Comparison of ENCODE assay signal across 8 cellular contexts in genomic region chr7:105875505-105875904, GRCh38. TPM values are rescaled to one million over a fixed set of nuclear protein-coding genes. Genes with fewer than 3 reads are reported as not detected.
DNase-seq lines count a peak whose midpoint lies in the region; ATAC-seq and TF ChIP-seq lines count a peak whose summit lies in the region.

No MANE protein-coding gene starts in this region.

- H3K36me3 Mint-ChIP-seq in CD8-positive, alpha-beta T cell, result peaks cover 16% of the 10 kb centered on the region

- H3K4me1 Mint-ChIP-seq in CD8-positive, alpha-beta T cell (ENCODE audit: low read depth), result peaks cover 60% of the 10 kb centered on the region

- H3K9me3 ChIP-seq in CD8-positive, alpha-beta T cell (ENCODE audit: low read length), result no peaks in the 10 kb centered on the region
- H3K9me3 ChIP-seq in RWPE2 (ENCODE audit: severe bottlenecking), result no peaks in the 10 kb centered on the region
- no peaks in the 10 kb centered on the region for H3K9me3 ChIP-seq in ovary

- no peaks in the 10 kb centered on the region for H3K9me3 Mint-ChIP-seq in CD8-positive, alpha-beta T cell

- no peak for ATAC-seq in CD8-positive, alpha-beta T cell
- ATAC-seq in RWPE2 (ENCODE audit: low read depth) (no peak), HG02938 (IDR thresholded peaks at IDR 0.05; ENCODE audit: unreplicated experiment) (no peak), left lobe of liver (no peak)

- peak overlapping the region; percentile 96 for H3K27ac Mint-ChIP-seq in CD8-positive, alpha-beta T cell

- no peak for TF ChIP-seq POLR2A in ovary (IDR thresholded peaks at IDR 0.05)

- H3K27ac ChIP-seq in CD8-positive, alpha-beta T cell (ENCODE audit: low read depth, low read length), result no peak overlapping the region
- H3K27ac ChIP-seq in RWPE2 (ENCODE audit: poor library complexity, severe bottlenecking) (peak overlapping the region; percentile 21), ovary (no peak overlapping the region)

- H3K4me1 ChIP-seq in CD8-positive, alpha-beta T cell (ENCODE audit: insufficient read depth, low read length), result peaks cover 37% of the 10 kb centered on the region
- peaks cover 9% of the 10 kb centered on the region for H3K4me1 ChIP-seq in RWPE2 (ENCODE audit: insufficient read depth, poor library complexity, severe bottlenecking)
- H3K4me1 ChIP-seq in ovary (ENCODE audit: insufficient read depth), result peaks cover 8% of the 10 kb centered on the region

- peak overlapping the region; percentile 97 for H3K4me3 Mint-ChIP-seq in CD8-positive, alpha-beta T cell

- no peaks in the 10 kb centered on the region for H3K27me3 ChIP-seq in CD8-positive, alpha-beta T cell (ENCODE audit: insufficient read depth, low read length)
- H3K27me3 ChIP-seq in RWPE2 (ENCODE audit: insufficient read depth, poor library complexity, severe bottlenecking) (no peaks in the 10 kb centered on the region), ovary (no peaks in the 10 kb centered on the region)

- no peak for DNase-seq in CD8-positive, alpha-beta T cell
- DNase-seq in RWPE2 (ENCODE audit: low spot score) (no peak), epithelial cell of proximal tubule (ENCODE audit: low read depth) (no peak), ovary (no peak), NCI-H146 (lab: John Stamatoyannopoulos, UW) (no peak), RPMI8226 (no peak), left lobe of liver (ENCODE audit: low spot score) (no peak)

- no peaks in the 10 kb centered on the region for H3K36me3 ChIP-seq in CD8-positive, alpha-beta T cell (ENCODE audit: insufficient read depth, low read length)
- no peaks in the 10 kb centered on the region for H3K36me3 ChIP-seq in RWPE2 (ENCODE audit: low read depth)
- no peaks in the 10 kb centered on the region for H3K36me3 ChIP-seq in ovary

- TF ChIP-seq CTCF in CD8-positive, alpha-beta T cell (IDR thresholded peaks at IDR 0.05), result no peak
- no peak for TF ChIP-seq CTCF in RWPE2 (IDR thresholded peaks at IDR 0.05; ENCODE audit: poor library complexity, severe bottlenecking)
- no peak for TF ChIP-seq CTCF in epithelial cell of proximal tubule (conservative IDR thresholded peaks at IDR 0.05; ENCODE audit: low read depth, low read length)
- no peak for TF ChIP-seq CTCF in ovary (IDR thresholded peaks at IDR 0.05)

- CTCF ChIA-PET in CD8-positive, alpha-beta T cell (lab: Charles Lee), result interaction anchor here (1.0 kb wide), 3 partner anchors 25 to 219 kb away, joined by 3 to 5 read pairs (median 4); no protein-coding TSS in a partner anchor

- H3K4me3 ChIP-seq in CD8-positive, alpha-beta T cell (ENCODE audit: low read depth, low read length), result peak overlapping the region; percentile 63
- H3K4me3 ChIP-seq in RWPE2 (ENCODE audit: severe bottlenecking), result peak overlapping the region; percentile 66
- H3K4me3 ChIP-seq in epithelial cell of proximal tubule (ENCODE audit: low read depth, low read length), result peak overlapping the region; percentile 75
- H3K4me3 ChIP-seq in ovary, result peak overlapping the region; percentile 74

- intact Hi-C loops in CD8-positive, alpha-beta T cell (cut with DNase I, micrococcal nuclease), result loop anchor here (5.0 to 10.0 kb wide), 9 partner anchors 52 to 1292 kb away; partner anchors contain the start of genes NAMPT (in 2 of the 2), HBP1 (in 1 of the 2), PUS7 (in 1 of the 2) and SYPL1 (in 1 of the 2)
- intact Hi-C loops in ovary (cut with DNase I), result loop anchor here in 1 of 4 donors (5.0 to 10.0 kb wide), 3 partner anchors 111 to 221 kb away; no protein-coding TSS in a partner anchor

- H3K27me3 Mint-ChIP-seq in CD8-positive, alpha-beta T cell (ENCODE audit: low read depth), result no peaks in the 10 kb centered on the region

- 35 to 47% (median 45%) methylated on average over 4 of the region's 4 CpGs for WGBS in ovary, 3 donors

- no peak for TF ChIP-seq EP300 in ovary (IDR thresholded peaks at IDR 0.05)

- POLR2A ChIA-PET in CD8-positive, alpha-beta T cell (lab: Charles Lee), result interaction anchor here (0.6 to 1.0 kb wide), 2 partner anchors 18 to 115 kb away, joined by 4 to 5 read pairs; no protein-coding TSS in a partner anchor

RNA-seq across cellular contexts. Expression of gene ATXN7L1, which starts 0.9 kb away (rescaled TPM):
- 10 to 100 TPM; 17.0 to 18.5 TPM for total RNA-seq in CD8-positive, alpha-beta T cell
- 2.3 and 4.0 TPM in 2 replicates for total RNA-seq in epithelial cell of proximal tubule
- 10 to 100 TPM in 4 of 7 donors, 1 to 10 TPM in 3; 5.6 to 17.6 (median 11.4) TPM for total RNA-seq in ovary
- 10 to 100 TPM in 1 of 2 donors, 1 to 10 TPM in 1; 5.0 to 13.6 TPM for polyA plus RNA-seq in ovary
- 15.5 TPM for total RNA-seq in left lobe of liver
